Comparison of ENCODE assay signal across 23 cellular contexts in the genomic region with DNA sequence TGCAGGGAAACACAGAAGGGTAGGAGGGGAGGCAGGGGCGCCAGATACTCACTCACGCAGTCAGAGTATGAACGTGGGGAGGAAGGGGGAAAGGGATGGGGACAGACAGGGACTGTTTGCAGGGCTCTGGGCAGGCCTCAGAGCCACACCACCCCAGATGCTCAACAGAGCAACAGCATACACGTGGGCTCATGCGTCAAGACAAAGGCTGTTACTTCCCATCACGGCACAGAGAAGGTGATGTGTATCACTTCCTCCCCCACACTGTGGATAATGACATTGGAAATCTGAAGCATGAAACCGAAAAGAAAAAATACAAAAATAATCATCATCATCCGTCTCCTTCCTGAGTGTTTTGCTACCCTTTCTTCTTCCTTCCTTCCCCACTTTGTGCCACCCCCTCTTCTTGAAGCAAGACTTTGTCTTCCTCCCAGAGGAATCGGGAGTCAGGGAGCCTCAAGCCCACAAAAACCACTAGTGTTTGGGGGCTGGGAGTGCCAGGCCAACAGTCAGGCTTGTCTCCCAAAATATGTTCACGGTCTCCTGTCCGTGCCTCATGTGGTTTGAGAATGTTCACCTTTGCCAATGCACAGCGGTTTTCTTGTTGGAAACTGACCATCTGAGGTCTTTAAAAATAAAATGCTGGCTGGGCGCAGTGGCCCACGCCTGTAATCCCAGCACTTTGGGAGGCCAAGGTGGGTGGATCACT. TPM values are rescaled to one million over a fixed set of nuclear protein-coding genes. Genes with fewer than 3 reads are reported as not detected.
DNase-seq lines count a peak whose midpoint lies in the region; TF ChIP-seq lines count a peak whose summit lies in the region.
"Had no signal": no experiment of that assay in that cellular context is flagged by ENCODE, and none has a peak within 500 bp of the region (broad histone marks: within the 10 kb centered on the region; RNA-seq: fewer than 3 reads in every experiment).

No MANE protein-coding gene starts in this region.

- H3K27me3 Mint-ChIP-seq in mesothelial cell of epicardium (ENCODE audit: low read depth) = no peaks in the 10 kb centered on the region
- H3K27me3 Mint-ChIP-seq: activated CD4-positive, alpha-beta memory T cell treated with anti-CD3 and anti-CD28 coated beads for 36 hours; activated naive CD8-positive, alpha-beta T cell had no signal

- no peak overlapping the region for H3K27ac Mint-ChIP-seq in mesothelial cell of epicardium
- H3K27ac Mint-ChIP-seq: activated CD4-positive, alpha-beta memory T cell treated with anti-CD3 and anti-CD28 coated beads for 36 hours; activated naive CD8-positive, alpha-beta T cell; activated T-helper 2 cell treated with anti-CD3 and anti-CD28 coated beads, Interferon-gamma antibody, Interleukin-2, Interleukin-4, amounts not matched to agents 10 μg/mL and 5 μg/mL and 100 μg/mL, durations not matched to agents 14 hours and 24 hours and 36 hours had no signal

- peaks cover 75 to 79% of the 10 kb centered on the region in 2 experiments for H3K4me1 ChIP-seq in neutrophil (ENCODE audit: control insufficient read depth in 1 of 2, insufficient read depth in 1 of 2, low read depth in 1 of 2, low read length in 1 of 2)
- H3K4me1 ChIP-seq: SJSA1 had no signal

- DNase-seq in Ammon's horn (ENCODE audit: low spot score) = peak; percentile 37
- peak; percentile 66 for DNase-seq in GF-D8 (lab: John Stamatoyannopoulos, UW)
- DNase-seq in UCSD-AML1 (lab: John Stamatoyannopoulos, UW; ENCODE audit: unreplicated experiment) = peak; percentile 61
- no peak for DNase-seq in mesothelial cell of epicardium (ENCODE audit: low spot score in 2 of 2, unreplicated experiment in 2 of 2)
- DNase-seq in stimulated activated naive CD4-positive, alpha-beta T cell treated with Interleukin-2 at 50 U/mL for 16 hours (lab: John Stamatoyannopoulos, UW) = no peak
- no peak for DNase-seq in COLO668 (lab: John Stamatoyannopoulos, UW; ENCODE audit: unreplicated experiment)
- no peak for DNase-seq in posterior vena cava (ENCODE audit: low spot score)
- DNase-seq: activated CD4-positive, alpha-beta memory T cell treated with anti-CD3 and anti-CD28 coated beads for 36 hours; C1 segment of cervical spinal cord; DND-41; esophagus squamous epithelium; left cardiac atrium; NCI-H1105; NCI-H2029; small intestine; stimulated activated CD8-positive, alpha-beta memory T cell treated with anti-CD3 and anti-CD28 coated beads, Interleukin-4, amount 100 ng/mL, for 48 hours; T-helper 1 cell had no signal

- H3K9me3 ChIP-seq in neutrophil = no peaks in the 10 kb centered on the region
- H3K9me3 ChIP-seq: esophagus squamous epithelium, SJSA1, tibial nerve had no signal

- H3K27me3 ChIP-seq in neutrophil = no peaks in the 10 kb centered on the region
- H3K27me3 ChIP-seq: cardiac muscle cell, esophagus squamous epithelium, SJSA1, tibial nerve had no signal

- intact Hi-C loops in posterior vena cava (cut with DNase I) = no loop called here

- H3K36me3 Mint-ChIP-seq in mesothelial cell of epicardium = peaks cover 9% of the 10 kb centered on the region

- H3K4me3 ChIP-seq in neutrophil (ENCODE audit: low read depth in 1 of 2, low read length in 1 of 2) = no peak overlapping the region
- H3K4me3 ChIP-seq: cardiac muscle cell, esophagus squamous epithelium, SJSA1, tibial nerve had no signal

- H3K27ac ChIP-seq in neutrophil = peak overlapping the region; percentile 86
- H3K27ac ChIP-seq: cardiac muscle cell, esophagus squamous epithelium, SJSA1, tibial nerve had no signal

- H3K9me3 Mint-ChIP-seq in mesothelial cell of epicardium = peaks cover 7% of the 10 kb centered on the region
- H3K9me3 Mint-ChIP-seq: activated CD4-positive, alpha-beta memory T cell treated with anti-CD3 and anti-CD28 coated beads for 36 hours; activated T-helper 2 cell treated with anti-CD3 and anti-CD28 coated beads, Interferon-gamma antibody, Interleukin-2, Interleukin-4, amounts not matched to agents 10 μg/mL and 5 μg/mL and 100 μg/mL, durations not matched to agents 14 hours and 24 hours and 36 hours had no signal

- peaks cover 33% of the 10 kb centered on the region for H3K4me1 Mint-ChIP-seq in mesothelial cell of epicardium

- no peaks in the 10 kb centered on the region for H3K36me3 ChIP-seq in neutrophil
- H3K36me3 ChIP-seq: cardiac muscle cell, SJSA1 had no signal

- no peak overlapping the region for H3K4me3 Mint-ChIP-seq in mesothelial cell of epicardium
- H3K4me3 Mint-ChIP-seq: activated CD4-positive, alpha-beta memory T cell treated with anti-CD3 and anti-CD28 coated beads for 36 hours; activated naive CD8-positive, alpha-beta T cell had no signal

- TF ChIP-seq CTCF in neutrophil (IDR thresholded peaks at IDR 0.05) = no peak
- TF ChIP-seq CTCF in mesothelial cell of epicardium (IDR thresholded peaks at IDR 0.05; ENCODE audit: unreplicated experiment) = no peak

RNA-seq across cellular contexts. Expression of a gene that starts 20.1 kb away (rescaled TPM):
- 26.0 to 30.2 TPM (median 26.1 TPM) in 3 replicates for total RNA-seq in mesothelial cell of epicardium
- total RNA-seq in posterior vena cava = 10 to 100 TPM; 20.6 to 25.8 TPM

Comparison
In these comparisons a context has a peak if more than half of its experiments do, and no peak if none do; other contexts are left out.
1. DNase-seq: peak in Ammon's horn (single experiment), GF-D8 (single experiment) and UCSD-AML1 (single experiment); none in mesothelial cell of epicardium (0 of 2), stimulated activated naive CD4-positive, alpha-beta T cell treated with Interleukin-2 at 50 U/mL for 16 hours (single experiment), COLO668 (single experiment) and posterior vena cava (single experiment).